Comparison of ENCODE assay signal across 27 cellular contexts in genomic region chr11:78472382-78472781, GRCh38.
"Had no signal": no experiment of that assay in that cellular context is flagged by ENCODE, and none has a peak within 500 bp of the region (broad histone marks: within the 10 kb centered on the region; RNA-seq: fewer than 3 reads in every experiment).

No MANE protein-coding gene starts in this region.

- H3K27ac ChIP-seq: colonic mucosa, epithelial cell of prostate, esophagus squamous epithelium, gastrocnemius medialis, heart right ventricle, left lung, lower lobe of right lung had no signal

- H3K4me3 Mint-ChIP-seq: dendritic cell treated with granulocyte-macrophage colony-stimulating factor and Interleukin-4, amounts not matched to agents 40 ng/mL and 50 ng/mL, for 4 days; effector memory CD8-positive, alpha-beta T cell; endodermal cell; mesothelial cell of epicardium had no signal

- H3K4me3 ChIP-seq: colonic mucosa, esophagus squamous epithelium, gastrocnemius medialis, heart right ventricle, left lung, lower lobe of right lung, mucosa of descending colon had no signal

- H3K27ac Mint-ChIP-seq: dendritic cell treated with granulocyte-macrophage colony-stimulating factor and Interleukin-4, amounts not matched to agents 40 ng/mL and 50 ng/mL, for 4 days; endodermal cell; mesothelial cell of epicardium had no signal

- H3K27me3 Mint-ChIP-seq: dendritic cell treated with granulocyte-macrophage colony-stimulating factor and Interleukin-4, amounts not matched to agents 40 ng/mL and 50 ng/mL, for 4 days; effector memory CD8-positive, alpha-beta T cell had no signal

- H3K36me3 ChIP-seq: colonic mucosa, gastrocnemius medialis, left lung, lower lobe of right lung had no signal

- ATAC-seq: effector memory CD8-positive, alpha-beta T cell; esophagus mucosa; gastrocnemius medialis; heart right ventricle; left cardiac atrium; left lung; left ventricle myocardium superior; lower lobe of right lung; mucosa of descending colon had no signal

- H3K4me1 Mint-ChIP-seq: mesothelial cell of epicardium had no signal

- H3K9me3 ChIP-seq: colonic mucosa, esophagus squamous epithelium, gastrocnemius medialis, left lung, lower lobe of right lung, mucosa of descending colon had no signal

- H3K27me3 ChIP-seq: colonic mucosa, esophagus squamous epithelium, gastrocnemius medialis, heart right ventricle, left lung had no signal

- FAIRE-seq: endometrium, islet of Langerhans, keratinocyte had no signal

- H3K9me3 Mint-ChIP-seq: dendritic cell treated with granulocyte-macrophage colony-stimulating factor and Interleukin-4, amounts not matched to agents 40 ng/mL and 50 ng/mL, for 4 days; effector memory CD8-positive, alpha-beta T cell; endodermal cell had no signal

- DNase-seq: colonic mucosa; cortex of kidney; effector CD8-positive, alpha-beta T cell; effector memory CD8-positive, alpha-beta T cell; endodermal cell; erythroblast; esophagus squamous epithelium; foreskin fibroblast; foreskin melanocyte; gastrocnemius medialis; glutamatergic neuron; head of caudate nucleus; heart right ventricle; hippocampal formation; left cardiac atrium; left lung; left ventricle myocardium superior; lower lobe of right lung; mesenchymal stem cell; mucosa of descending colon had no signal

- H3K4me1 ChIP-seq: colonic mucosa, esophagus squamous epithelium, gastrocnemius medialis, heart right ventricle, left lung, lower lobe of right lung had no signal
